9 cellular contexts compared by ENCODE assay signal in the genomic region with DNA sequence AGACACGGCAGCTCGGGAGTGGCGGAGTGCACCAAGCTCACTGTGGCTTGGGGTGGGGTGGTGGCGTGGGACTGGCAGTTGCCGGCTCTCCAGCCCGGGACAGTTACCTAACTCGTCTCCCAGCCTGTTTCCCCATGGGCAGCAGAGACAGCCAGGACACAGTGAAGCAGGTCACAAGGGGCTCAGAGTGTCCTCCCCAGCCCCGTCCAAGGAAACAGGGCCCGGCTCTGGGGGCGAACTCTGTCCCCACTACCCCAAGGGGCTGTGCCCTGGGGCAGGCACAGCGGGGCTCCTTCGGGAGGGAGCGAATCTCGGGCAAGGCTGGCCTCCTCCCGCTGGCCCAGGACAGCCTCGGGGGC. TPM values are rescaled to one million over a fixed set of nuclear protein-coding genes. Genes with fewer than 3 reads are reported as not detected.
A peak's percentile ranks its signal among the peaks of the same experiment; 100 is the strongest.
DNase-seq lines count a peak whose midpoint lies in the region; ATAC-seq and TF ChIP-seq lines count a peak whose summit lies in the region.
"Had no signal": no experiment of that assay in that cellular context is flagged by ENCODE, and none has a peak within 500 bp of the region (broad histone marks: within the 10 kb centered on the region; RNA-seq: fewer than 3 reads in every experiment).

No MANE protein-coding gene starts in this region.

- no peak for TF ChIP-seq POLR2A in erythroblast (IDR thresholded peaks at IDR 0.05; ENCODE audit: low read length)

- H3K27me3 Mint-ChIP-seq in progenitor cell of endocrine pancreas = peaks cover 20% of the 10 kb centered on the region

- H3K4me1 Mint-ChIP-seq in progenitor cell of endocrine pancreas (ENCODE audit: low read depth) = peaks cover 6% of the 10 kb centered on the region

- H3K27ac ChIP-seq in RWPE1 = peak overlapping the region; percentile 83

- CTCF ChIA-PET in RWPE1 (lab: Yijun Ruan, JAX) = interaction anchor here (0.6 to 1.0 kb wide), 4 partner anchors 17 to 360 kb away, joined by 3 to 6 read pairs (median 4); no protein-coding TSS in a partner anchor

- POLR2A ChIA-PET in RWPE1 (lab: Yijun Ruan, JAX; ENCODE audit: low non-redundant PET) = interaction anchor here (1.6 kb wide), 1 partner anchor 10 kb away, joined by 3 read pairs; no protein-coding TSS in a partner anchor

- H3K9me3 Mint-ChIP-seq in progenitor cell of endocrine pancreas (ENCODE audit: low read depth) = no peaks in the 10 kb centered on the region

- H3K4me3 ChIP-seq in fibroblast of villous mesenchyme (ENCODE audit: low read depth, low read length) = peak overlapping the region; percentile 55

- no peaks in the 10 kb centered on the region for H3K36me3 Mint-ChIP-seq in progenitor cell of endocrine pancreas (ENCODE audit: insufficient read depth)

- H3K27ac Mint-ChIP-seq in progenitor cell of endocrine pancreas = no peak overlapping the region

- H3K4me3 Mint-ChIP-seq in progenitor cell of endocrine pancreas (ENCODE audit: low read depth) = peak overlapping the region; percentile 78

- ATAC-seq in GM19438 (IDR thresholded peaks at IDR 0.05; ENCODE audit: low read depth, unreplicated experiment) = peak; percentile 12
- ATAC-seq in GM21717 (IDR thresholded peaks at IDR 0.05; ENCODE audit: unreplicated experiment) = no peak

- no peak for TF ChIP-seq CTCF in RWPE1 (conservative IDR thresholded peaks at IDR 0.05; ENCODE audit: low read depth)
- TF ChIP-seq CTCF in fibroblast of villous mesenchyme (IDR thresholded peaks at IDR 0.05; ENCODE audit: insufficient read depth, low read depth, low read length) = no peak
- no peak for TF ChIP-seq CTCF in progenitor cell of endocrine pancreas (IDR thresholded peaks at IDR 0.05; ENCODE audit: unreplicated experiment)

- DNase-seq in RWPE1 (ENCODE audit: low spot score) = peak; percentile 34
- DNase-seq in fibroblast of villous mesenchyme (ENCODE audit: low read depth) = no peak
- DNase-seq in progenitor cell of endocrine pancreas (ENCODE audit: low spot score, unreplicated experiment) = no peak
- DNase-seq in erythroblast (lab: John Stamatoyannopoulos, UW) = no peak
- DNase-seq in NCI-H345 treated with DMSO at 0.1 percent for 48 hours (lab: John Stamatoyannopoulos, UW; ENCODE audit: unreplicated experiment) = no peak
- no peak for DNase-seq in D341Med (ENCODE audit: low spot score)

RNA-seq across cellular contexts. Expression of a gene that starts 0.8 kb away (rescaled TPM):
- total RNA-seq in fibroblast of villous mesenchyme = 6.1 and 9.5 TPM in 2 replicates
- 1.1 and 3.6 TPM in 2 replicates for total RNA-seq in progenitor cell of endocrine pancreas

RNA-seq across cellular contexts. Expression of a gene that starts 58.7 kb away (rescaled TPM):
- total RNA-seq in fibroblast of villous mesenchyme (0.97 and 2.2 TPM in 2 replicates), progenitor cell of endocrine pancreas (not detected in 2 replicates)
- total RNA-seq: activated CD8-positive, alpha-beta memory T cell treated with anti-CD3 and anti-CD28 coated beads for 36 hours had no signal
